In genomic region chr3:126019683-126020082, GRCh38 we compare ENCODE assay signal across 24 cellular contexts. TPM values are rescaled to one million over a fixed set of nuclear protein-coding genes. Genes with fewer than 3 reads are reported as not detected.
"Had no signal": no experiment of that assay in that cellular context is flagged by ENCODE, and none has a peak within 500 bp of the region (broad histone marks: within the 10 kb centered on the region; RNA-seq: fewer than 3 reads in every experiment).

No MANE protein-coding gene starts in this region.

- H3K27ac ChIP-seq: KMS-11, SJSA1, SK-N-MC had no signal

- H3K36me3 ChIP-seq: SJSA1 had no signal

- H3K4me1 Mint-ChIP-seq: IgD-negative memory B cell had no signal

- H3K4me3 Mint-ChIP-seq: IgD-negative memory B cell had no signal

- H3K9ac ChIP-seq: KMS-11 had no signal

- H3K27me3 Mint-ChIP-seq: IgD-negative memory B cell had no signal

- ATAC-seq: HepG2, K562 had no signal

- DNase-seq: Kasumi-1, MM.1S, NCI-H1092 treated with DMSO at 0.1 percent for 48 hours, NCI-H1436, NCI-H187, NCI-H2029, NCI-H2081 treated with DMSO at 0.1 percent for 48 hours, NCI-H2171, NCI-H226, NCI-H446, NCI-H510A, NCI-H524 treated with DMSO at 0.1 percent for 48 hours, NCI-H69, NCI-H774, Right ventricle myocardium superior, RPMI8226, SIG-M5 had no signal

- H3K4me2 ChIP-seq: KMS-11 had no signal

- H3K9me3 Mint-ChIP-seq: IgD-negative memory B cell had no signal

- H3K9me3 ChIP-seq: SJSA1 had no signal

- H3K27me3 ChIP-seq: SJSA1 had no signal

- H3K4me3 ChIP-seq: K562, SJSA1, SK-N-MC had no signal

RNA-seq across cellular contexts. Expression of gene ROPN1B, which starts 50.7 kb away (rescaled TPM):
- total RNA-seq: HepG2, HT1080, K562, SJSA1 had no signal
- polyA plus RNA-seq: HepG2, IgD-negative memory B cell, K562 had no signal
